ENCODE assay signal across 12 cellular contexts in the genomic region with DNA sequence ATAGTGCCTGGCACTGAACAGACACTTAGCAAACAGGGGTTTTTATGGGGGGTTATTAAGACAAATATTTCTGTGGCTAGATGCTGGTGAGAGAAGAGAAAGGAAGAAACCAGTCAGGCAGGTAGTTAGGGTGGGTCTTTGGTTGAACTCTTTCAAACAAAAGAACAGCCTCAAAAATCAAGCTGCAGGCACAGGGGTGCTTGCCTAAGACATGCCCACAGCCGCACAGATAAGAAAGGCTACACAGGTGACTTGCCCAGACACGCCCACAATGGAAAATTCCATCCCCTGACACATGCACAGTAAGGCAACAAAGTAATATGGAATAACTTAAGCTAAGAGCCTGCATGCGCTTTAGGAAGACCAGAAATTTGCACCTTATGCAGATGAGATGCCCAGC.
"Had no signal": no experiment of that assay in that cellular context is flagged by ENCODE, and none has a peak within 500 bp of the region (broad histone marks: within the 10 kb centered on the region; RNA-seq: fewer than 3 reads in every experiment).

No MANE protein-coding gene starts in this region.

- H3K36me3 ChIP-seq: heart right ventricle, ovary had no signal

- H3K27ac ChIP-seq: heart right ventricle, ovary had no signal

- H3K4me3 Mint-ChIP-seq: central memory CD8-positive, alpha-beta T cell; dendritic cell treated with granulocyte-macrophage colony-stimulating factor and Interleukin-4, amounts not matched to agents 40 ng/mL and 50 ng/mL, for 4 days; nephron progenitor cell had no signal

- DNase-seq: activated CD4-positive, alpha-beta T cell treated with anti-CD3 and anti-CD28 coated beads, Interleukin-2, amount 50 U/mL, for 4 hours; activated CD4-positive, CD25-positive, alpha-beta regulatory T cell treated with anti-CD3 and anti-CD28 coated beads, Interleukin-2, amount 50 U/mL, for 72 hours; activated gamma-delta T cell; activated T-cell treated with anti-CD3 and anti-CD28 coated beads, Interleukin-2, amount 50 U/mL, for 48 hours; heart right ventricle; nephron progenitor cell; ovary; stimulated activated CD4-positive, alpha-beta T cell treated with anti-CD3 and anti-CD28 coated beads, Interleukin-4, amount 100 ng/mL, for 1 hour; stimulated activated CD8-positive, alpha-beta memory T cell treated with anti-CD3 and anti-CD28 coated beads, Interleukin-4, amount 100 ng/mL, for 48 hours; stimulated activated naive CD8-positive, alpha-beta T cell treated with anti-CD3 and anti-CD28 coated beads, Interleukin-15, Interleukin-2, amounts not matched to agents 100 U/mL and 50 U/mL, for 24 hours had no signal

- H3K4me1 ChIP-seq: heart right ventricle had no signal

- ATAC-seq: heart right ventricle; stimulated activated naive CD8-positive, alpha-beta T cell treated with anti-CD3 and anti-CD28 coated beads, Interleukin-15, Interleukin-2, amounts not matched to agents 100 U/mL and 50 U/mL, for 24 hours had no signal

- H3K4me3 ChIP-seq: heart right ventricle, ovary had no signal

- H3K4me1 Mint-ChIP-seq: nephron progenitor cell had no signal

- H3K27ac Mint-ChIP-seq: dendritic cell treated with granulocyte-macrophage colony-stimulating factor and Interleukin-4, amounts not matched to agents 40 ng/mL and 50 ng/mL, for 4 days; nephron progenitor cell had no signal

- H3K27me3 ChIP-seq: heart right ventricle, ovary had no signal
